8 cellular contexts compared by ENCODE assay signal in genomic region chr5:113294341-113295110, GRCh38.
DNase-seq lines count a peak whose midpoint lies in the region; FAIRE-seq and TF ChIP-seq lines count a peak whose summit lies in the region.

No MANE protein-coding gene starts in this region.

- H3K36me3 Mint-ChIP-seq in immature natural killer cell = peaks cover 0 to 7% (median 0%) of the 10 kb centered on the region in 3 donors

- H3K9me3 ChIP-seq in HEK293 (ENCODE audit: control insufficient read depth, insufficient read depth, low read depth, low read length) (no peaks in the 10 kb centered on the region), smooth muscle cell (replicated peaks; ENCODE audit: low read depth) (no peaks in the 10 kb centered on the region)

- CTCF ChIA-PET in HEK293 (lab: Yijun Ruan, JAX) = interaction anchor here (0.5 to 1.1 kb wide), 8 partner anchors 12 to 897 kb away, joined by 3 to 4 read pairs (median 3); no protein-coding TSS in a partner anchor

- peak overlapping the region; percentile 85 for H3K4me2 ChIP-seq in smooth muscle cell

- H3K36me3 ChIP-seq in HEK293 (ENCODE audit: control insufficient read depth in 2 of 2, insufficient read depth in 1 of 2, low read length in 2 of 2) (no peaks in the 10 kb centered on the region), bronchial epithelial cell (ENCODE audit: control insufficient read depth, insufficient read depth, low read length) (no peaks in the 10 kb centered on the region), smooth muscle cell (ENCODE audit: low read depth) (no peaks in the 10 kb centered on the region)

- peak overlapping the region; percentile 66 for H2AFZ ChIP-seq in smooth muscle cell (ENCODE audit: low read depth)

- H3K79me2 ChIP-seq in smooth muscle cell (ENCODE audit: low read depth) = peaks cover 4% of the 10 kb centered on the region

- peaks cover 10 to 23% (median 19%) of the 10 kb centered on the region in 3 donors for H3K27me3 Mint-ChIP-seq in immature natural killer cell (ENCODE audit: low read depth in 3 of 3)

- no peak for TF ChIP-seq CTCF in GM10266 (IDR thresholded peaks at IDR 0.05; ENCODE audit: control insufficient read depth, insufficient read depth, low read depth, missing control alignments)
- TF ChIP-seq CTCF in HEK293 (tag by site-specific recombination; IDR thresholded peaks at IDR 0.05) = peak; percentile 78; the same call in 1 of the 2 replicates
- no peak for TF ChIP-seq CTCF in WI38 (IDR thresholded peaks at IDR 0.05; ENCODE audit: low read depth, low read length)
- peak; percentile 33 for TF ChIP-seq CTCF in bronchial epithelial cell (IDR thresholded peaks at IDR 0.05; ENCODE audit: insufficient read depth, low read length, severe bottlenecking)
- TF ChIP-seq CTCF in smooth muscle cell (IDR thresholded peaks at IDR 0.05; ENCODE audit: borderline replicate concordance, insufficient read depth, poor library complexity, severe bottlenecking) = peak; percentile 11

- H4K20me1 ChIP-seq in smooth muscle cell (ENCODE audit: low read depth) = peaks cover 42% of the 10 kb centered on the region

- H3K4me3 ChIP-seq in HEK293 (ENCODE audit: low read depth, low read length) (peak overlapping the region; percentile 79), WI38 (ENCODE audit: low read depth, low read length) (peak overlapping the region; percentile 87), bronchial epithelial cell (ENCODE audit: low read depth, low read length) (peak overlapping the region; percentile 50), smooth muscle cell (peak overlapping the region; percentile 82)

- H3K9ac ChIP-seq in smooth muscle cell (ENCODE audit: low read depth) = peak overlapping the region; percentile 61

- H3K4me1 ChIP-seq in HEK293 (ENCODE audit: control insufficient read depth, insufficient read depth, low read length) (peaks cover 17% of the 10 kb centered on the region), smooth muscle cell (ENCODE audit: low read depth) (peaks cover 11% of the 10 kb centered on the region)

- no peaks in the 10 kb centered on the region for H3F3A ChIP-seq in smooth muscle cell (ENCODE audit: low read depth)

- DNase-seq in GM10266 (ENCODE audit: extremely low spot score) (peak; percentile 83), NCI-H1048 (lab: John Stamatoyannopoulos, UW) (peak; percentile 22), bronchial epithelial cell (ENCODE audit: low read depth) (peak; percentile 74), immature natural killer cell (peak; percentile 55 to 64 (median 57)), smooth muscle cell (lab: John Stamatoyannopoulos, UW; ENCODE audit: unreplicated experiment) (peak; percentile 51), HT-29 (ENCODE audit: low spot score) (no peak)

- peaks cover 0 to 2% (median 0%) of the 10 kb centered on the region in 6 donors for H3K9me3 Mint-ChIP-seq in immature natural killer cell

- POLR2A ChIA-PET in HEK293 (lab: Yijun Ruan, JAX) = interaction anchor here (0.5 to 2.9 kb wide), 14 partner anchors 11 to 369 kb away, joined by 3 to 9 read pairs (median 4); no protein-coding TSS in a partner anchor

- peaks cover 20 to 30% of the 10 kb centered on the region in 2 donors for H3K4me1 Mint-ChIP-seq in immature natural killer cell

- H3K4me3 Mint-ChIP-seq in immature natural killer cell = peak overlapping the region; percentile 90 to 96 (median 92)

- no peak for FAIRE-seq in bronchial epithelial cell (lab: Jason Lieb, UNC)

- H3K27me3 ChIP-seq in bronchial epithelial cell (ENCODE audit: control insufficient read depth, insufficient read depth, low read length) (no peaks in the 10 kb centered on the region), smooth muscle cell (ENCODE audit: low read depth) (no peaks in the 10 kb centered on the region)

- under 1% methylated on average over 54 of the region's 59 CpGs for WGBS in smooth muscle cell (ENCODE audit: low lambda C conversion rate)

- H3K27ac Mint-ChIP-seq in immature natural killer cell = peak overlapping the region; percentile 16 to 67 (median 40)

- peak overlapping the region; percentile 94 for H3K27ac ChIP-seq in HEK293 (ENCODE audit: extremely low read depth, low read depth, low read length)
- peak overlapping the region; percentile 61 for H3K27ac ChIP-seq in smooth muscle cell (ENCODE audit: low read depth)

TF ChIP-seq in HEK293, 187 proteins besides CTCF, POLR2A, EP300 and RAD21 (continues in another document):
- TF ChIP-seq ZNF560 (tag by site-specific recombination; IDR thresholded peaks at IDR 0.05; ENCODE audit: borderline replicate concordance) = no peak
- no peak for TF ChIP-seq ZNF449 (tag by site-specific recombination; IDR thresholded peaks at IDR 0.05)
- TF ChIP-seq ZNF692 (tag by site-specific recombination; IDR thresholded peaks at IDR 0.05) = 0 out of 2 replicates have a peak, but pooled peaks have one; percentile 35
- TF ChIP-seq KLF9 (tag by site-specific recombination; IDR thresholded peaks at IDR 0.05; ENCODE audit: low read depth) = peak; percentile 43; the same call in 1 of the 2 replicates
- TF ChIP-seq ZNF664 (tag by site-specific recombination; IDR thresholded peaks at IDR 0.05) = no peak
- TF ChIP-seq ZNF549 (tag by site-specific recombination; IDR thresholded peaks at IDR 0.05) = no peak
- peak; percentile 53; the same call in 1 of the 2 replicates for TF ChIP-seq ZNF660 (tag by site-specific recombination; IDR thresholded peaks at IDR 0.05)
- no peak for TF ChIP-seq ZNF146 (tag by site-specific recombination; IDR thresholded peaks at IDR 0.05)
- no peak for TF ChIP-seq SALL2 (tag by site-specific recombination; IDR thresholded peaks at IDR 0.05; ENCODE audit: borderline replicate concordance)
- TF ChIP-seq GLIS1 (tag by site-specific recombination; IDR thresholded peaks at IDR 0.05) = peak; percentile 77; the same call in 1 of the 2 replicates
- no peak for TF ChIP-seq AEBP2 (tag by site-specific recombination; IDR thresholded peaks at IDR 0.05; ENCODE audit: borderline replicate concordance)
- peak; percentile 45 for TF ChIP-seq ZFHX2 (tag by site-specific recombination; conservative IDR thresholded peaks at IDR 0.05)
- TF ChIP-seq PRDM1 (tag by site-specific recombination; IDR thresholded peaks at IDR 0.05) = peak; percentile 50; the same call in 1 of the 2 replicates
- TF ChIP-seq RBAK (tag by site-specific recombination; IDR thresholded peaks at IDR 0.05) = no peak
- TF ChIP-seq ZNF548 (tag by site-specific recombination; IDR thresholded peaks at IDR 0.05) = no peak
- TF ChIP-seq ZBTB26 (tag by site-specific recombination; optimal IDR thresholded peaks at IDR 0.05) = peak; percentile 85
- peak; percentile 36 for TF ChIP-seq SP2 (tag by site-specific recombination; IDR thresholded peaks at IDR 0.05)
- 0 out of 2 replicates have a peak, but pooled peaks have one; percentile 13 for TF ChIP-seq ZNF24 (tag by site-specific recombination; IDR thresholded peaks at IDR 0.05)

Comparison
In these comparisons a context has a peak if more than half of its experiments do, and no peak if none do; other contexts are left out.
1. CTCF ChIP-seq: peak in HEK293 (single experiment), bronchial epithelial cell (single experiment) and smooth muscle cell (single experiment); none in GM10266 (single experiment) and WI38 (single experiment).
2. Peak in every context shown above with its lines, with median percentiles within 50 percentile points of each other: H3K4me3 ChIP-seq.